8 cellular contexts compared by ENCODE assay signal in the genomic region with DNA sequence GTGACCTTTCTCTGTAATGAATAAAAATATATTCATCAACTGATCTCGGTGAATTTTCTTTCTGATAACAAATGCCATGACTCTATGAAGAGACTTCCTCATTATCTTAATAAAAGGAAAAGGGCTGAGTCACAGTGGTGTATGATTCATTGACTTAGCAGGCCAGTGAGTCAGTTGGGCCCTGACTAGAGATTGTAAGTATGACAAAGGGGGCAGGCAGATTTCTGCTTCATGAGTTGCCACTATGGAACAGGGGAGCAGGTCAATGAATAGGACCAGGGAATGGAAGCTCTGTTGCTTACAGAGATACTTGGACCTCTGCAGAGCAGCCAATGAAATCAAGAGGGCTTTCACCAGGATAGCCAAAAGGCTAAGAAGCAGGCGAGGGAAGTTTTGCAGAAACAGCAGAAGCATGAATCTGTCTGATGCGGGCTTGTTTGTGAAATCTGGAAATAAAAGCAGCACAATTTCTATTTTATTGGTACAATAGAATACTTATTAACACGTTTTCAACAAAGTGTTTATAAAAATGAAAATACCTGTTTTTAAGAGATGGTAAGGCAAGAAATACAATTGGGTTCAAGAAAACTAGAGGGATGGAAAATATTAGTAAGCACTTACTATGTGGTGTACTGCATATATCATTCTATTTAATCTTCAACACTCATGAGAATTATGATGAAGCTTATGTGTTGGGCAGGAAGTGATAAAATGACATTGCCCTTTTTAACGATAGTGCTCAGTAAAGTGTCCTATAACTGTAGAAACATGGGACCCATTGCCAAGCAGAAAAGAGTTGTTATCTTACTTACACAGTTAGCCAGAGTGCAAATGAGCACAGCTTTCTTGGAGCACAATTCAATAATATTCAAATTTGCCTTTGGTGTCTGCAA.
A peak's percentile ranks its signal among the peaks of the same experiment; 100 is the strongest.
DNase-seq lines count a peak whose midpoint lies in the region; ATAC-seq, FAIRE-seq and TF ChIP-seq lines count a peak whose summit lies in the region.

No MANE protein-coding gene starts in this region.

- H3K36me3 ChIP-seq in keratinocyte (ENCODE audit: control insufficient read depth in 2 of 2, extremely low read depth in 1 of 2, insufficient read depth in 2 of 2, low read length in 2 of 2), result no peaks in the 10 kb centered on the region
- no peaks in the 10 kb centered on the region for H3K36me3 ChIP-seq in gastrocnemius medialis
- H3K36me3 ChIP-seq in Peyer's patch, result no peaks in the 10 kb centered on the region
- H3K36me3 ChIP-seq in spleen, result no peaks in the 10 kb centered on the region

- peak overlapping the region; percentile 47; the same call in 1 of the 2 replicates for H3K27ac Mint-ChIP-seq in WTC11

- H3K4me1 Mint-ChIP-seq in WTC11, result peaks cover 9% of the 10 kb centered on the region

- no peak overlapping the region for H3K9ac ChIP-seq in keratinocyte (ENCODE audit: control insufficient read depth, extremely low read depth, insufficient read depth, low read length)

- no peaks in the 10 kb centered on the region for H3K27me3 ChIP-seq in keratinocyte (ENCODE audit: control insufficient read depth, extremely low read depth, insufficient read depth, low read length)
- H3K27me3 ChIP-seq in gastrocnemius medialis, result no peaks in the 10 kb centered on the region
- no peaks in the 10 kb centered on the region for H3K27me3 ChIP-seq in Peyer's patch
- H3K27me3 ChIP-seq in spleen (replicated peaks in 1 of 7), result peaks cover 0 to 14% (median 0%) of the 10 kb centered on the region in 7 donors

- H3K27me3 Mint-ChIP-seq in WTC11 (ENCODE audit: low read depth), result no peaks in the 10 kb centered on the region

- no peak overlapping the region for H2AFZ ChIP-seq in keratinocyte (ENCODE audit: control insufficient read depth, low read length)

- no peak overlapping the region for H3K4me2 ChIP-seq in keratinocyte (ENCODE audit: control insufficient read depth, extremely low read depth, insufficient read depth, low read depth, low read length)

- H3K36me3 Mint-ChIP-seq in WTC11, result no peaks in the 10 kb centered on the region

- ATAC-seq in HG03432 (IDR thresholded peaks at IDR 0.05; ENCODE audit: unreplicated experiment) (peak; percentile 74), WTC11 (peak; percentile 76), gastrocnemius medialis (no peak), HG02973 (IDR thresholded peaks at IDR 0.05; ENCODE audit: unreplicated experiment) (no peak)

- WGBS in spleen, 5 donors, result 45 to 55% (median 49%) methylated on average over 5 of the region's 5 CpGs

- DNase-seq in AG09309 (ENCODE audit: low read depth), result peak; percentile 81
- DNase-seq in WTC11 (ENCODE audit: low spot score), result no peak
- DNase-seq in keratinocyte (ENCODE audit: low read depth, low spot score), result peak; percentile 81
- no peak for DNase-seq in gastrocnemius medialis
- no peak for DNase-seq in Peyer's patch
- no peak for DNase-seq in spleen

- H3K27ac ChIP-seq in keratinocyte (ENCODE audit: control insufficient read depth, insufficient read depth, low read length) (peak overlapping the region; percentile 8), gastrocnemius medialis (no peak overlapping the region), Peyer's patch (no peak overlapping the region), spleen (peak overlapping the region in 4 of 8 donors; percentile 28 to 44 (median 37))

- TF ChIP-seq CTCF in AG09309 (IDR thresholded peaks at IDR 0.05; ENCODE audit: control insufficient read depth, insufficient read depth, low read depth, low read length, missing control alignments) (no peak), WTC11 (IDR thresholded peaks at IDR 0.05) (no peak), keratinocyte (optimal IDR thresholded peaks at IDR 0.05 in 1 of 3, IDR thresholded peaks at IDR 0.05 in 1 of 3, conservative IDR thresholded peaks at IDR 0.05 in 1 of 3; ENCODE audit: extremely low read depth in 1 of 3, insufficient read depth in 2 of 3, low read length in 3 of 3) (no peak), gastrocnemius medialis (IDR thresholded peaks at IDR 0.05 in 4 of 5, conservative IDR thresholded peaks at IDR 0.05 in 1 of 5) (no peak), Peyer's patch (IDR thresholded peaks at IDR 0.05) (no peak), spleen (IDR thresholded peaks at IDR 0.05 in 8 of 11, conservative IDR thresholded peaks at IDR 0.05 in 3 of 11) (no peak)

- CTCF ChIA-PET in WTC11 (lab: Charles Lee), result no interaction called here

- no peaks in the 10 kb centered on the region for H3K9me3 ChIP-seq in keratinocyte (ENCODE audit: control insufficient read depth, low read depth, low read length)
- H3K9me3 ChIP-seq in gastrocnemius medialis, result no peaks in the 10 kb centered on the region
- H3K9me3 ChIP-seq in Peyer's patch, result no peaks in the 10 kb centered on the region
- no peaks in the 10 kb centered on the region for H3K9me3 ChIP-seq in spleen

- H4K20me1 ChIP-seq in keratinocyte (ENCODE audit: control insufficient read depth, extremely low read depth, insufficient read depth, low read length), result no peaks in the 10 kb centered on the region

- H3K4me1 ChIP-seq in keratinocyte (ENCODE audit: control insufficient read depth, extremely low read depth, insufficient read depth, low read length) (peaks cover 15% of the 10 kb centered on the region), gastrocnemius medialis (no peaks in the 10 kb centered on the region), Peyer's patch (no peaks in the 10 kb centered on the region), spleen (peaks cover 0 to 8% (median 2%) of the 10 kb centered on the region in 6 donors)

- peaks cover 6% of the 10 kb centered on the region for H3K9me3 Mint-ChIP-seq in WTC11

- dilution Hi-C loops in keratinocyte (cut with MboI; ENCODE audit: extremely low pct_ligation_motif_present, low sequenced_read_pairs), result no loop called here

- H3K4me3 Mint-ChIP-seq in WTC11, result no peak overlapping the region

- in situ Hi-C loops in gastrocnemius medialis (cut with MboI; ENCODE audit: low sequenced_read_pairs in 4 of 4), result no loop called here

- POLR2A ChIA-PET in WTC11 (lab: Charles Lee), result no interaction called here

- TF ChIP-seq POLR2A in gastrocnemius medialis (IDR thresholded peaks at IDR 0.05), result no peak
- no peak for TF ChIP-seq POLR2A in Peyer's patch (IDR thresholded peaks at IDR 0.05)
- TF ChIP-seq POLR2A in spleen (IDR thresholded peaks at IDR 0.05), result no peak

- H3K4me3 ChIP-seq in AG09309 (ENCODE audit: control insufficient read depth, low read depth, low read length) (no peak overlapping the region), keratinocyte (ENCODE audit: control insufficient read depth in 2 of 3, extremely low read depth in 1 of 3, insufficient read depth in 2 of 3, low read depth in 1 of 3, low read length in 3 of 3) (no peak overlapping the region), gastrocnemius medialis (no peak overlapping the region), Peyer's patch (no peak overlapping the region), spleen (no peak overlapping the region)

- H3K9me1 ChIP-seq in keratinocyte (ENCODE audit: control insufficient read depth, extremely low read depth, insufficient read depth, low read length), result no peaks in the 10 kb centered on the region

- peak; percentile 91 for FAIRE-seq in keratinocyte (lab: Jason Lieb, UNC)

- intact Hi-C loops in gastrocnemius medialis (cut with DNase I; ENCODE audit: low total_unique reads) (no loop called here), spleen (cut with DNase I; ENCODE audit: low total_unique reads) (no loop called here)

- no peaks in the 10 kb centered on the region for H3K79me2 ChIP-seq in keratinocyte (ENCODE audit: control insufficient read depth, insufficient read depth, low read length)

TF ChIP-seq in WTC11, 78 proteins besides CTCF, POLR2A, EP300 and RAD21 (continues in another document):
- TF ChIP-seq HMGA2 (CRISPR knock-in tag; IDR thresholded peaks at IDR 0.05), result no peak
- TF ChIP-seq, protein P1, sequence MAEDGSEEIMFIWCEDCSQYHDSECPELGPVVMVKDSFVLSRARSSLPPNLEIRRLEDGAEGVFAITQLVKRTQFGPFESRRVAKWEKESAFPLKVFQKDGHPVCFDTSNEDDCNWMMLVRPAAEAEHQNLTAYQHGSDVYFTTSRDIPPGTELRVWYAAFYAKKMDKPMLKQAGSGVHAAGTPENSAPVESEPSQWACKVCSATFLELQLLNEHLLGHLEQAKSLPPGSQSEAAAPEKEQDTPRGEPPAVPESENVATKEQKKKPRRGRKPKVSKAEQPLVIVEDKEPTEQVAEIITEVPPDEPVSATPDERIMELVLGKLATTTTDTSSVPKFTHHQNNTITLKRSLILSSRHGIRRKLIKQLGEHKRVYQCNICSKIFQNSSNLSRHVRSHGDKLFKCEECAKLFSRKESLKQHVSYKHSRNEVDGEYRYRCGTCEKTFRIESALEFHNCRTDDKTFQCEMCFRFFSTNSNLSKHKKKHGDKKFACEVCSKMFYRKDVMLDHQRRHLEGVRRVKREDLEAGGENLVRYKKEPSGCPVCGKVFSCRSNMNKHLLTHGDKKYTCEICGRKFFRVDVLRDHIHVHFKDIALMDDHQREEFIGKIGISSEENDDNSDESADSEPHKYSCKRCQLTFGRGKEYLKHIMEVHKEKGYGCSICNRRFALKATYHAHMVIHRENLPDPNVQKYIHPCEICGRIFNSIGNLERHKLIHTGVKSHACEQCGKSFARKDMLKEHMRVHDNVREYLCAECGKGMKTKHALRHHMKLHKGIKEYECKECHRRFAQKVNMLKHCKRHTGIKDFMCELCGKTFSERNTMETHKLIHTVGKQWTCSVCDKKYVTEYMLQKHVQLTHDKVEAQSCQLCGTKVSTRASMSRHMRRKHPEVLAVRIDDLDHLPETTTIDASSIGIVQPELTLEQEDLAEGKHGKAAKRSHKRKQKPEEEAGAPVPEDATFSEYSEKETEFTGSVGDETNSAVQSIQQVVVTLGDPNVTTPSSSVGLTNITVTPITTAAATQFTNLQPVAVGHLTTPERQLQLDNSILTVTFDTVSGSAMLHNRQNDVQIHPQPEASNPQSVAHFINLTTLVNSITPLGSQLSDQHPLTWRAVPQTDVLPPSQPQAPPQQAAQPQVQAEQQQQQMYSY (CRISPR knock-in tag; IDR thresholded peaks at IDR 0.05), result no peak
- no peak for TF ChIP-seq ZNF219 (CRISPR knock-in tag; IDR thresholded peaks at IDR 0.05; ENCODE audit: borderline replicate concordance)
- TF ChIP-seq FOXP4 (CRISPR knock-in tag; IDR thresholded peaks at IDR 0.05), result no peak

Comparison
In these comparisons a context has a peak if more than half of its experiments do, and no peak if none do; other contexts are left out.
1. DNase-seq: peak in AG09309 (single experiment) and keratinocyte (single experiment); none in WTC11 (single experiment), gastrocnemius medialis (0 of 2), Peyer's patch (0 of 3) and spleen (single experiment).
2. ATAC-seq: peak in HG03432 (single experiment) and WTC11 (single experiment); none in gastrocnemius medialis (0 of 2) and HG02973 (single experiment).